8 cellular contexts compared by ENCODE assay signal in genomic region chr12:103965255-103965589, GRCh38. TPM values are rescaled to one million over a fixed set of nuclear protein-coding genes. Genes with fewer than 3 reads are reported as not detected.
DNase-seq lines count a peak whose midpoint lies in the region; ATAC-seq and TF ChIP-seq lines count a peak whose summit lies in the region.

No MANE protein-coding gene starts in this region.

- no peaks in the 10 kb centered on the region for H3K9me3 ChIP-seq in KOPT-K1 (ENCODE audit: insufficient read depth, low read length, poor library complexity, severe bottlenecking)
- H3K9me3 ChIP-seq in naive thymus-derived CD4-positive, alpha-beta T cell (ENCODE audit: control insufficient read depth in 2 of 3, low read length in 3 of 3), result no peaks in the 10 kb centered on the region

- peak overlapping the region; percentile 96 to 100 (median 99) for H3K27ac Mint-ChIP-seq in naive thymus-derived CD4-positive, alpha-beta T cell

- peaks cover 31 to 40% of the 10 kb centered on the region in 2 donors for H3K4me1 ChIP-seq in naive thymus-derived CD4-positive, alpha-beta T cell (ENCODE audit: control insufficient read depth in 2 of 2, insufficient read depth in 2 of 2, low read length in 2 of 2)

- H3K27ac ChIP-seq in KOPT-K1 (ENCODE audit: low read depth, low read length, poor library complexity, severe bottlenecking) (peak overlapping the region; percentile 84), coronary artery (peak overlapping the region; percentile 93 to 97)
- H3K27ac ChIP-seq in naive thymus-derived CD4-positive, alpha-beta T cell (ENCODE audit: low read depth, low read length), result peak overlapping the region; percentile 94

- intact Hi-C loops in naive thymus-derived CD4-positive, alpha-beta T cell (cut with micrococcal nuclease), result loop anchor here (1.0 to 10.0 kb wide), 14 partner anchors 8 to 1903 kb away; partner anchors contain the start of genes NT5DC3 (in 2 of the 2), APPL2 (in 1 of the 2), C12orf75 (in 1 of the 2) and HCFC2 (in 1 of the 2)

- H3K4me3 ChIP-seq in AG10803 (ENCODE audit: low read length) (peak overlapping the region; percentile 97), coronary artery (peak overlapping the region; percentile 90)
- peak overlapping the region; percentile 87 for H3K4me3 ChIP-seq in naive thymus-derived CD4-positive, alpha-beta T cell (ENCODE audit: low read length)

- H3K27me3 ChIP-seq in naive thymus-derived CD4-positive, alpha-beta T cell (ENCODE audit: control insufficient read depth in 2 of 2, insufficient read depth in 2 of 2, low read length in 2 of 2), result no peaks in the 10 kb centered on the region

- DNase-seq in AG10803 (ENCODE audit: low read depth), result no peak
- DNase-seq in coronary artery (ENCODE audit: low spot score), result no peak
- DNase-seq in naive thymus-derived CD4-positive, alpha-beta T cell, result no peak
- no peak for DNase-seq in DMS114 treated with DMSO at 0.1 percent for 48 hours (lab: John Stamatoyannopoulos, UW; ENCODE audit: unreplicated experiment)
- DNase-seq in NCI-H226, result no peak
- no peak for DNase-seq in HEK293T (ENCODE audit: extremely low spot score)

- POLR2A ChIA-PET in naive thymus-derived CD4-positive, alpha-beta T cell (lab: Charles Lee), result interaction anchor here (0.6 to 9.4 kb wide), 24 partner anchors 12 to 175 kb away, joined by 3 to 165 read pairs (median 5); partner anchors contain the start of genes HCFC2, HSP90B1, NFYB and NT5DC3
- POLR2A ChIA-PET in HEK293T (lab: Yijun Ruan, JAX), result interaction anchor here (0.5 to 4.3 kb wide), 33 partner anchors 9 to 1814 kb away, joined by 3 to 111 read pairs (median 5); partner anchors contain the start of genes GLT8D2, HCFC2, HSP90B1 and NFYB

- H3K4me1 Mint-ChIP-seq in naive thymus-derived CD4-positive, alpha-beta T cell, result peaks cover 34 to 62% (median 54%) of the 10 kb centered on the region in 7 donors

- no peak for ATAC-seq in naive thymus-derived CD4-positive, alpha-beta T cell
- no peak for ATAC-seq in HG02763 (IDR thresholded peaks at IDR 0.05; ENCODE audit: unreplicated experiment)

- H3K27me3 Mint-ChIP-seq in naive thymus-derived CD4-positive, alpha-beta T cell, result no peaks in the 10 kb centered on the region

- peaks cover 0 to 10% (median 3%) of the 10 kb centered on the region in 5 donors for H3K36me3 Mint-ChIP-seq in naive thymus-derived CD4-positive, alpha-beta T cell

- H3K9me3 Mint-ChIP-seq in naive thymus-derived CD4-positive, alpha-beta T cell, result peaks cover 0 to 3% (median 0%) of the 10 kb centered on the region in 11 donors

- TF ChIP-seq CTCF in AG10803 (conservative IDR thresholded peaks at IDR 0.05; ENCODE audit: low read length) (no peak), coronary artery (IDR thresholded peaks at IDR 0.05) (no peak)

- H3K36me3 ChIP-seq in KOPT-K1 (ENCODE audit: insufficient read depth, low read length), result peaks cover 26% of the 10 kb centered on the region
- H3K36me3 ChIP-seq in naive thymus-derived CD4-positive, alpha-beta T cell (ENCODE audit: control insufficient read depth in 2 of 3, insufficient read depth in 3 of 3, low read length in 3 of 3), result peaks cover 0 to 14% (median 0%) of the 10 kb centered on the region in 3 experiments

- peak overlapping the region; percentile 92 to 99 (median 97) for H3K4me3 Mint-ChIP-seq in naive thymus-derived CD4-positive, alpha-beta T cell

- CTCF ChIA-PET in naive thymus-derived CD4-positive, alpha-beta T cell (lab: Charles Lee), result interaction anchor here (0.6 to 1.8 kb wide), 9 partner anchors 9 to 144 kb away, joined by 3 to 11 read pairs (median 5); a partner anchor contains a TSS
- CTCF ChIA-PET in HEK293T (lab: Yijun Ruan, JAX), result interaction anchor here (0.7 to 1.1 kb wide), 2 partner anchors 9 to 144 kb away, joined by 3 to 4 read pairs; no protein-coding TSS in a partner anchor

TF ChIP-seq in HEK293T, 16 proteins besides CTCF, POLR2A, EP300 and RAD21:
- no peak for TF ChIP-seq BHLHE40 (IDR thresholded peaks at IDR 0.05; ENCODE audit: borderline replicate concordance)
- TF ChIP-seq, protein P1, sequence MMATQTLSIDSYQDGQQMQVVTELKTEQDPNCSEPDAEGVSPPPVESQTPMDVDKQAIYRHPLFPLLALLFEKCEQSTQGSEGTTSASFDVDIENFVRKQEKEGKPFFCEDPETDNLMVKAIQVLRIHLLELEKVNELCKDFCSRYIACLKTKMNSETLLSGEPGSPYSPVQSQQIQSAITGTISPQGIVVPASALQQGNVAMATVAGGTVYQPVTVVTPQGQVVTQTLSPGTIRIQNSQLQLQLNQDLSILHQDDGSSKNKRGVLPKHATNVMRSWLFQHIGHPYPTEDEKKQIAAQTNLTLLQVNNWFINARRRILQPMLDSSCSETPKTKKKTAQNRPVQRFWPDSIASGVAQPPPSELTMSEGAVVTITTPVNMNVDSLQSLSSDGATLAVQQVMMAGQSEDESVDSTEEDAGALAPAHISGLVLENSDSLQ (IDR thresholded peaks at IDR 0.05), result no peak
- TF ChIP-seq FOXA1 (IDR thresholded peaks at IDR 0.05), result no peak
- no peak for TF ChIP-seq SP1 (IDR thresholded peaks at IDR 0.05)
- TF ChIP-seq LEF1 (IDR thresholded peaks at IDR 0.05; ENCODE audit: borderline replicate concordance), result no peak
- no peak for TF ChIP-seq FOXK2 (IDR thresholded peaks at IDR 0.05)
- TF ChIP-seq ARNT (IDR thresholded peaks at IDR 0.05), result no peak
- no peak for TF ChIP-seq NFRKB (IDR thresholded peaks at IDR 0.05)
- no peak for TF ChIP-seq ZNF384 (IDR thresholded peaks at IDR 0.05)
- no peak for TF ChIP-seq CTBP1 (IDR thresholded peaks at IDR 0.05; ENCODE audit: borderline replicate concordance)
- TF ChIP-seq SUZ12 (IDR thresholded peaks at IDR 0.05), result no peak
- no peak for TF ChIP-seq TARDBP (IDR thresholded peaks at IDR 0.05)
- no peak for TF ChIP-seq ELF4 (IDR thresholded peaks at IDR 0.05)
- TF ChIP-seq L3MBTL2 (conservative IDR thresholded peaks at IDR 0.05), result no peak
- TF ChIP-seq FOXM1 (IDR thresholded peaks at IDR 0.05; ENCODE audit: borderline replicate concordance), result no peak
- no peak for TF ChIP-seq HDGF (IDR thresholded peaks at IDR 0.05; ENCODE audit: borderline replicate concordance)

RNA-seq across cellular contexts. Expression of gene TDG, which starts 0.5 kb away (rescaled TPM):
- total RNA-seq in naive thymus-derived CD4-positive, alpha-beta T cell, result 10 to 100 TPM; 21.5 to 43.0 (median 35.5) TPM
- 10 to 100 TPM; 15.4 to 17.2 TPM for polyA plus RNA-seq in naive thymus-derived CD4-positive, alpha-beta T cell

RNA-seq across cellular contexts. Expression of gene HSP90B1, which starts 35.0 kb away (rescaled TPM):
- 100 to 1,000 TPM; 226 to 461 (median 436) TPM for total RNA-seq in naive thymus-derived CD4-positive, alpha-beta T cell
- polyA plus RNA-seq in naive thymus-derived CD4-positive, alpha-beta T cell, result 100 to 1,000 TPM; 184 to 230 TPM
